28 cellular contexts compared by ENCODE assay signal in the genomic region with DNA sequence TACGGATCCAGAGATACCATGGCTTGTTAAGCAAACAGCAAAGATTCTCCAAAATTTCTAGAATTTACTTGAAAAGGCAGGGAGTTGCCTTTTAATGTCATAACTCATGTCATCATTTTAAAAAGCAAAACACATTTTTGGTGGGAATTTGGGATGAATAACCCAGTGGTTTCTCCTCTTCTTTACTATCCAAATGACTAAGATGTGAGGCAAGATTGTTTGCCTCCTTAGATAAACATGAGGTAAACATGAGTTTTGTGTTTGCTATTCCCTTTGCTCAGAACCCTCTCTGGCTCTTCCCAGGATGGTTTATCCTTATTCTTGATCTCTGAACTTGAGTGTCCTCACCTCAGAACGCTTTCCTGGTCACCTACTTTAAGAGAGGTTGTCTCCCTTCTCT.
A peak's percentile ranks its signal among the peaks of the same experiment; 100 is the strongest.
DNase-seq lines count a peak whose midpoint lies in the region; ATAC-seq and TF ChIP-seq lines count a peak whose summit lies in the region.
"Had no signal": no experiment of that assay in that cellular context is flagged by ENCODE, and none has a peak within 500 bp of the region (broad histone marks: within the 10 kb centered on the region; RNA-seq: fewer than 3 reads in every experiment).

No MANE protein-coding gene starts in this region.

- H3K27me3 Mint-ChIP-seq in IgD-negative memory B cell: no peaks in the 10 kb centered on the region
- H3K27me3 Mint-ChIP-seq in stimulated activated memory B cell treated with anti-CD40 and anti-IgM and Interleukin-4, amounts not matched to agents 10 μg/mL and 1 μg/mL and 100 μg/mL, for 72 hours: no peaks in the 10 kb centered on the region
- H3K27me3 Mint-ChIP-seq: naive thymus-derived CD8-positive, alpha-beta T cell had no signal

- peaks cover 34 to 61% (median 55%) of the 10 kb centered on the region in 3 donors for H3K4me1 Mint-ChIP-seq in IgD-negative memory B cell
- H3K4me1 Mint-ChIP-seq in stimulated activated memory B cell treated with anti-CD40 and anti-IgM and Interleukin-4, amounts not matched to agents 10 μg/mL and 1 μg/mL and 100 μg/mL, for 72 hours: peaks cover 48% of the 10 kb centered on the region
- H3K4me1 Mint-ChIP-seq: CD4-positive, CD25-positive, alpha-beta regulatory T cell; naive thymus-derived CD8-positive, alpha-beta T cell; T-cell had no signal

- DNase-seq in AG10803 (ENCODE audit: low read depth) (peak; percentile 87), fibroblast of peridontal ligament (ENCODE audit: extremely low read depth) (peak; percentile 53), activated T-cell treated with anti-CD3 and anti-CD28 coated beads for 4 hours (no peak)
- DNase-seq: activated CD4-positive, alpha-beta T cell treated with anti-CD3 and anti-CD28 coated beads, Interleukin-2, amount 50 U/mL, for 48 hours; activated CD8-positive, alpha-beta memory T cell treated with anti-CD3 and anti-CD28 coated beads, Interleukin-2, amount 50 U/mL, for 4 hours; activated naive CD4-positive, alpha-beta T cell treated with anti-CD3 and anti-CD28 coated beads, Interleukin-2, amount 50 U/mL, for 16 hours; CD4-positive, CD25-positive, alpha-beta regulatory T cell; HCEC 1CT; KG1; left ventricle myocardium inferior; midbrain; naive thymus-derived CD8-positive, alpha-beta T cell; NCI-H1417 treated with DMSO at 0.1 percent for 48 hours; NCI-H345; NCI-H774; nucleus accumbens; RPMI8226; stomach; T-cell; transverse colon had no signal

- H3K4me3 ChIP-seq in AG10803 (ENCODE audit: low read length): no peak overlapping the region
- H3K4me3 ChIP-seq: coronary artery, left ventricle myocardium inferior, SJSA1, skin epidermis, stomach, transverse colon had no signal

- TF ChIP-seq CTCF in AG10803 (conservative IDR thresholded peaks at IDR 0.05; ENCODE audit: low read length): no peak

- peaks cover 18% of the 10 kb centered on the region for H3K36me3 Mint-ChIP-seq in IgD-negative memory B cell
- H3K36me3 Mint-ChIP-seq in stimulated activated memory B cell treated with anti-CD40 and anti-IgM and Interleukin-4, amounts not matched to agents 10 μg/mL and 1 μg/mL and 100 μg/mL, for 72 hours: peaks cover 71% of the 10 kb centered on the region
- H3K36me3 Mint-ChIP-seq: CD4-positive, CD25-positive, alpha-beta regulatory T cell; naive thymus-derived CD8-positive, alpha-beta T cell; T-cell had no signal

- H3K9me3 Mint-ChIP-seq in IgD-negative memory B cell: no peaks in the 10 kb centered on the region
- H3K9me3 Mint-ChIP-seq in stimulated activated memory B cell treated with anti-CD40 and anti-IgM and Interleukin-4, amounts not matched to agents 10 μg/mL and 1 μg/mL and 100 μg/mL, for 72 hours: no peaks in the 10 kb centered on the region
- H3K9me3 Mint-ChIP-seq: naive thymus-derived CD8-positive, alpha-beta T cell; T-cell had no signal

- H3K27ac Mint-ChIP-seq in IgD-negative memory B cell: peak overlapping the region in 2 of 3 donors; percentile 13 to 48
- H3K27ac Mint-ChIP-seq in stimulated activated memory B cell treated with anti-CD40 and anti-IgM and Interleukin-4, amounts not matched to agents 10 μg/mL and 1 μg/mL and 100 μg/mL, for 72 hours: peak overlapping the region; percentile 40
- H3K27ac Mint-ChIP-seq: CD4-positive, CD25-positive, alpha-beta regulatory T cell; naive thymus-derived CD8-positive, alpha-beta T cell; T-cell had no signal

- ATAC-seq in stimulated activated memory B cell treated with anti-CD40 and anti-IgM and Interleukin-4, amounts not matched to agents 10 μg/mL and 1 μg/mL and 100 μg/mL, for 72 hours: no peak
- ATAC-seq in GM21529 (IDR thresholded peaks at IDR 0.05; ENCODE audit: unreplicated experiment): no peak
- no peak for ATAC-seq in HG03039 (IDR thresholded peaks at IDR 0.05; ENCODE audit: unreplicated experiment)
- no peak for ATAC-seq in GM21447 (IDR thresholded peaks at IDR 0.05; ENCODE audit: unreplicated experiment)
- ATAC-seq: naive thymus-derived CD8-positive, alpha-beta T cell; T-cell had no signal

- no peak overlapping the region for H3K4me3 Mint-ChIP-seq in IgD-negative memory B cell
- H3K4me3 Mint-ChIP-seq in stimulated activated memory B cell treated with anti-CD40 and anti-IgM and Interleukin-4, amounts not matched to agents 10 μg/mL and 1 μg/mL and 100 μg/mL, for 72 hours: no peak overlapping the region
- H3K4me3 Mint-ChIP-seq: CD4-positive, CD25-positive, alpha-beta regulatory T cell; naive thymus-derived CD8-positive, alpha-beta T cell; T-cell had no signal
